Comparison of ENCODE assay signal across 8 cellular contexts in the genomic region with DNA sequence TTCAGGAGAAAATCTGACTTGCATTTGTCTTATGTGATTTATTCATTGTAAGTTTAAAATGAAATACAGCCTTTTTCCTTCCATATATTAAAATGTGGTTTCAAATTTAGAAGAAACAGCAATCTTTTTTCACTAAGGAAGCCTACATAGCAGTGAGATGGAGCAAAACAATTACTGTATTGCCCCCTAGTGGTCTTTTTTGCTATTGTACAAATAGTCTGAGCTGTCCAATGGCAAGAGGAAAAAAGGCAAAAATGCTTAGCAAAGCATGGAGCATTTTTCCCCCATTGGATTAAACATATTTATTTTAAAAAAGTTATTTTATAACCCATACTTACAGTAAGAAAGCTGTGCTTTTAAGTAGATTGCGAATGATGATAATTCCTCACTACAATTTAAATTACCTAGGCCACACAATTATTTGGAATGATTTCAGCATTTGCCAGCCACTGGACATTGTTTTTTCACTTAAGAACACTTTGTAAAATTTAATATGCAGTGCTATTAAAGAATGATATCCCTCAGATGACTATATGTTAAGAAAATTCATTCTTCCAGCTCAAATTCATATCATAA.
DNase-seq lines count a peak whose midpoint lies in the region; ATAC-seq lines count a peak whose summit lies in the region.

No MANE protein-coding gene starts in this region.

- peak; percentile 78 for DNase-seq in EH (ENCODE audit: low read depth)
- peak; percentile 52 for DNase-seq in NCI-H345 treated with DMSO at 0.1 percent for 48 hours (lab: John Stamatoyannopoulos, UW; ENCODE audit: unreplicated experiment)
- peak; percentile 82 for DNase-seq in astrocyte of the hippocampus (ENCODE audit: low read depth, low spot score)
- peak; percentile 46 for DNase-seq in iPS-NIHi11 (ENCODE audit: low spot score)
- DNase-seq in stromal cell of bone marrow (ENCODE audit: low read depth) = peak; percentile 65
- DNase-seq in activated naive CD4-positive, alpha-beta T cell treated with anti-CD3 and anti-CD28 coated beads, Interleukin-2, amount 50 U/mL, for 16 hours = no peak

- ATAC-seq in GM19452 (IDR thresholded peaks at IDR 0.05; ENCODE audit: unreplicated experiment) (peak; percentile 94), HG03378 (IDR thresholded peaks at IDR 0.05; ENCODE audit: unreplicated experiment) (peak; percentile 91)
